21 cellular contexts compared by ENCODE assay signal in genomic region chr11:94153320-94153719, GRCh38. TPM values are rescaled to one million over a fixed set of nuclear protein-coding genes. Genes with fewer than 3 reads are reported as not detected.
DNase-seq lines count a peak whose midpoint lies in the region; ATAC-seq, FAIRE-seq and TF ChIP-seq lines count a peak whose summit lies in the region.
"Had no signal": no experiment of that assay in that cellular context is flagged by ENCODE, and none has a peak within 500 bp of the region (broad histone marks: within the 10 kb centered on the region; RNA-seq: fewer than 3 reads in every experiment).

No MANE protein-coding gene starts in this region.

- H3K36me3 Mint-ChIP-seq in Caco-2 (ENCODE audit: insufficient read depth, unreplicated experiment), result no peaks in the 10 kb centered on the region

- H3K27ac ChIP-seq in Panc1 (ENCODE audit: low read length) (peak overlapping the region; percentile 3; the same call in 1 of the 2 replicates), liver (ENCODE audit: low read depth in 1 of 2, low read length in 2 of 2) (peak overlapping the region; percentile 77 to 82), skeletal muscle tissue (ENCODE audit: low read depth, low read length) (peak overlapping the region; percentile 86)
- H3K27ac ChIP-seq: KMS-11, VCaP had no signal

- ATAC-seq in Panc1 (no peak), HG02798 (IDR thresholded peaks at IDR 0.05; ENCODE audit: poor library complexity, unreplicated experiment) (no peak)
- ATAC-seq: stimulated activated naive B cell treated with anti-CD40 and anti-IgM and Interleukin-4, amounts not matched to agents 10 μg/mL and 1 μg/mL and 100 μg/mL, for 72 hours had no signal

- TF ChIP-seq CTCF in Caco-2 (IDR thresholded peaks at IDR 0.05; ENCODE audit: insufficient read depth in 1 of 2, low read depth in 1 of 2, low read length in 1 of 2, severe bottlenecking in 1 of 2, unreplicated experiment in 1 of 2) (no peak), Panc1 (IDR thresholded peaks at IDR 0.05) (no peak), liver (IDR thresholded peaks at IDR 0.05; ENCODE audit: low read depth, low read length, missing input control) (no peak)

- WGBS in liver, result 42% methylated on average over 3 of the region's 3 CpGs

- H3K4me1 ChIP-seq in Caco-2 (peaks cover 46% of the 10 kb centered on the region), Panc1 (ENCODE audit: control insufficient read depth, insufficient read depth, low read length) (peaks cover 60% of the 10 kb centered on the region), liver (ENCODE audit: control insufficient read depth in 4 of 4, insufficient read depth in 4 of 4, low read length in 3 of 4) (peaks cover 4 to 40% (median 17%) of the 10 kb centered on the region in 4 donors), skeletal muscle tissue (ENCODE audit: control insufficient read depth in 3 of 3, insufficient read depth in 3 of 3, low read length in 3 of 3) (peaks cover 25 to 48% (median 30%) of the 10 kb centered on the region in 3 donors)

- H3K9me3 ChIP-seq in Caco-2, result no peaks in the 10 kb centered on the region
- no peaks in the 10 kb centered on the region for H3K9me3 ChIP-seq in Panc1 (ENCODE audit: control insufficient read depth, insufficient read depth, low read depth, low read length)
- H3K9me3 ChIP-seq in liver (ENCODE audit: control insufficient read depth in 4 of 4, low read length in 3 of 4), result no peaks in the 10 kb centered on the region
- no peaks in the 10 kb centered on the region for H3K9me3 ChIP-seq in skeletal muscle tissue (ENCODE audit: control insufficient read depth in 3 of 3, low read length in 3 of 3)

- CTCF ChIA-PET in Caco-2 (lab: Charles Lee) (interaction anchor here (1.1 to 2.6 kb wide), 3 partner anchors 24 to 258 kb away, joined by 4 to 12 read pairs (median 5); partner anchors contain the start of gene PANX1), Panc1 (lab: Charles Lee) (interaction anchor here (0.5 kb wide), 1 partner anchor 136 kb away, joined by 3 read pairs; no protein-coding TSS in a partner anchor)

- POLR2A ChIA-PET in Caco-2 (lab: Charles Lee) (interaction anchor here (2.1 kb wide), 1 partner anchor 24 kb away, joined by 21 read pairs; the partner anchor contains the start of gene PANX1), Panc1 (lab: Charles Lee) (no interaction called here)

- no peaks in the 10 kb centered on the region for H3K9me3 Mint-ChIP-seq in Caco-2 (ENCODE audit: unreplicated experiment)
- H3K9me3 Mint-ChIP-seq: activated naive CD4-positive, alpha-beta T cell treated with anti-CD3 and anti-CD28 coated beads, Interleukin-2, amount 50 U/mL, for 24 hours; CD4-positive, alpha-beta T cell; stimulated activated naive B cell treated with anti-CD40 and anti-IgM and Interleukin-4, amounts not matched to agents 10 μg/mL and 1 μg/mL and 100 μg/mL, for 72 hours; T-helper 2 cell treated with Interferon-gamma antibody and Interleukin-4, amounts not matched to agents 5 μg/mL and 100 μg/mL, for 36 hours had no signal

- peak; percentile 78 to 83 for DNase-seq in Caco-2
- no peak for DNase-seq in Panc1 (ENCODE audit: low read depth, low spot score)
- no peak for DNase-seq in urothelium cell line (ENCODE audit: low spot score)
- DNase-seq in LoVo (ENCODE audit: low spot score), result no peak
- no peak for DNase-seq in SIG-M5 treated with dmso at 0.1 percent for 504 hours (lab: John Stamatoyannopoulos, UW; ENCODE audit: unreplicated experiment)
- DNase-seq: CD4-positive, alpha-beta T cell; DMS 273 treated with DMSO at 0.1 percent for 48 hours; kidney glomerular epithelial cell; NCI-H1048; NCI-H2081; NCI-H446; nucleus accumbens; stimulated activated CD4-positive, alpha-beta T cell treated with anti-CD3 and anti-CD28 coated beads, Interleukin-2, amount 100 ng/mL, for 48 hours; stimulated activated naive B cell treated with anti-CD40 and anti-IgM and Interleukin-4, amounts not matched to agents 10 μg/mL and 1 μg/mL and 100 μg/mL, for 72 hours had no signal

- H3K36me3 ChIP-seq in Caco-2 (ENCODE audit: control insufficient read depth, insufficient read depth, low read length) (peaks cover 2% of the 10 kb centered on the region; the same call in 1 of the 2 replicates), Panc1 (ENCODE audit: control insufficient read depth, insufficient read depth, low read length) (no peaks in the 10 kb centered on the region), liver (ENCODE audit: control insufficient read depth in 4 of 4, insufficient read depth in 3 of 4, low read depth in 1 of 4, low read length in 3 of 4) (no peaks in the 10 kb centered on the region), skeletal muscle tissue (ENCODE audit: control insufficient read depth in 3 of 3, insufficient read depth in 3 of 3, low read length in 3 of 3) (peaks cover 0 to 4% (median 0%) of the 10 kb centered on the region in 3 donors)

- in situ Hi-C loops in Panc1 (cut with HindIII; ENCODE audit: low pct_unique_long_range_greater_than_20kb, low sequenced_read_pairs), result no loop called here

- no peak overlapping the region for H3K4me3 ChIP-seq in Caco-2 (ENCODE audit: low read depth, low read length)
- H3K4me3 ChIP-seq in Panc1 (ENCODE audit: low read depth in 2 of 2, low read length in 2 of 2), result no peak overlapping the region
- no peak overlapping the region for H3K4me3 ChIP-seq in liver (ENCODE audit: low read depth in 1 of 3, low read length in 3 of 3)
- H3K4me3 ChIP-seq in skeletal muscle tissue (ENCODE audit: low read length in 3 of 3), result no peak overlapping the region

- H3K9ac ChIP-seq in liver (ENCODE audit: low read depth in 1 of 2, low read length in 2 of 2), result no peak overlapping the region
- H3K9ac ChIP-seq in skeletal muscle tissue (ENCODE audit: low read depth in 1 of 3, low read length in 3 of 3), result no peak overlapping the region
- H3K9ac ChIP-seq: KMS-11 had no signal

- no peaks in the 10 kb centered on the region for H3K27me3 Mint-ChIP-seq in Caco-2 (ENCODE audit: insufficient read depth, unreplicated experiment)
- H3K27me3 Mint-ChIP-seq: activated naive CD4-positive, alpha-beta T cell treated with anti-CD3 and anti-CD28 coated beads, Interleukin-2, amount 50 U/mL, for 24 hours; CD4-positive, alpha-beta T cell; stimulated activated naive B cell treated with anti-CD40 and anti-IgM and Interleukin-4, amounts not matched to agents 10 μg/mL and 1 μg/mL and 100 μg/mL, for 72 hours had no signal

- no peaks in the 10 kb centered on the region for H3K27me3 ChIP-seq in Caco-2 (replicated peaks; ENCODE audit: control insufficient read depth, insufficient read depth, low read length)
- H3K27me3 ChIP-seq in Panc1 (ENCODE audit: control insufficient read depth, insufficient read depth, low read length), result no peaks in the 10 kb centered on the region
- no peaks in the 10 kb centered on the region for H3K27me3 ChIP-seq in liver (ENCODE audit: control insufficient read depth in 4 of 4, insufficient read depth in 4 of 4, low read length in 3 of 4)
- H3K27me3 ChIP-seq in skeletal muscle tissue (ENCODE audit: control insufficient read depth in 3 of 3, insufficient read depth in 3 of 3, low read length in 3 of 3), result no peaks in the 10 kb centered on the region

- H3K4me3 Mint-ChIP-seq in Caco-2 (ENCODE audit: unreplicated experiment), result peak overlapping the region; percentile 15
- H3K4me3 Mint-ChIP-seq: activated naive CD4-positive, alpha-beta T cell treated with anti-CD3 and anti-CD28 coated beads, Interleukin-2, amount 50 U/mL, for 24 hours; CD4-positive, alpha-beta T cell; stimulated activated naive B cell treated with anti-CD40 and anti-IgM and Interleukin-4, amounts not matched to agents 10 μg/mL and 1 μg/mL and 100 μg/mL, for 72 hours; T-helper 2 cell treated with Interferon-gamma antibody and Interleukin-4, amounts not matched to agents 5 μg/mL and 100 μg/mL, for 36 hours had no signal

- peak; percentile 62 for TF ChIP-seq RAD21 in liver (IDR thresholded peaks at IDR 0.05)

- no peak for FAIRE-seq in urothelium cell line (lab: Jason Lieb, UNC)

- peaks cover 38% of the 10 kb centered on the region for H3K4me1 Mint-ChIP-seq in Caco-2 (ENCODE audit: low read depth, unreplicated experiment)

- H3K27ac Mint-ChIP-seq in Caco-2 (ENCODE audit: unreplicated experiment), result peak overlapping the region; percentile 77
- H3K27ac Mint-ChIP-seq: CD4-positive, alpha-beta T cell; T-helper 2 cell treated with Interferon-gamma antibody and Interleukin-4, amounts not matched to agents 5 μg/mL and 100 μg/mL, for 36 hours had no signal

- intact Hi-C loops in Caco-2 (cut with micrococcal nuclease; ENCODE audit: unreplicated experiment), result loop anchor here (1.0 kb wide), 1 partner anchor 24 kb away; no protein-coding TSS in a partner anchor
- intact Hi-C loops in Panc1 (cut with micrococcal nuclease; ENCODE audit: unreplicated experiment), result no loop called here

- BruUV-seq in Caco-2 (replicated peaks; lab: Mats Ljungman, UMichigan) (no TSS peak), Panc1 (replicated peaks; lab: Mats Ljungman, UMichigan) (no TSS peak)

TF ChIP-seq in liver, 16 proteins besides CTCF, POLR2A, EP300 and RAD21 (continues in another document):
- TF ChIP-seq FOXA1 (IDR thresholded peaks at IDR 0.05) (peak; percentile 57), EGR1 (IDR thresholded peaks at IDR 0.05; ENCODE audit: low read depth in 2 of 2) (peak in 1 of 2 donors; percentile 40), TAF1 (conservative IDR thresholded peaks at IDR 0.05) (no peak), FOXA2 (IDR thresholded peaks at IDR 0.05) (peak; percentile 71), RXRA (IDR thresholded peaks at IDR 0.05) (peak; percentile 76 to 84), NR2F2 (IDR thresholded peaks at IDR 0.05) (no peak), YY1 (IDR thresholded peaks at IDR 0.05) (peak; percentile 74), HNF4A (conservative IDR thresholded peaks at IDR 0.05) (peak; percentile 93 to 96)
- TF ChIP-seq, protein P1, sequence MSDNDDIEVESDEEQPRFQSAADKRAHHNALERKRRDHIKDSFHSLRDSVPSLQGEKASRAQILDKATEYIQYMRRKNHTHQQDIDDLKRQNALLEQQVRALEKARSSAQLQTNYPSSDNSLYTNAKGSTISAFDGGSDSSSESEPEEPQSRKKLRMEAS (IDR thresholded peaks at IDR 0.05), result peak; percentile 83
- TF ChIP-seq, protein P2, sequence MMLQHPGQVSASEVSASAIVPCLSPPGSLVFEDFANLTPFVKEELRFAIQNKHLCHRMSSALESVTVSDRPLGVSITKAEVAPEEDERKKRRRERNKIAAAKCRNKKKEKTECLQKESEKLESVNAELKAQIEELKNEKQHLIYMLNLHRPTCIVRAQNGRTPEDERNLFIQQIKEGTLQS (IDR thresholded peaks at IDR 0.05), result no peak

RNA-seq across cellular contexts. Expression of gene PANX1, which starts 24.7 kb away (rescaled TPM):
- total RNA-seq in Caco-2 (2022), result 33.1 and 36.6 TPM in 2 replicates
- 59.3 TPM for total RNA-seq in Panc1 (2021; ENCODE audit: unreplicated experiment)
- 29.5 TPM for polyA plus RNA-seq in Panc1 (2012; ENCODE audit: insufficient read length)
- 10 to 100 TPM in 1 of 2 donors, 1 to 10 TPM in 1; 9.9 to 14.1 TPM for total RNA-seq in liver
- 1 to 10 TPM; 6.4 to 6.8 TPM for polyA plus RNA-seq in liver
- total RNA-seq in skeletal muscle tissue, result 20.4 TPM

Comparison
In these comparisons a context has a peak if more than half of its experiments do, and no peak if none do; other contexts are left out.
1. DNase-seq: peak in Caco-2 (2 of 2); none in Panc1 (single experiment), urothelium cell line (single experiment), LoVo (single experiment) and SIG-M5 treated with dmso at 0.1 percent for 504 hours (single experiment).
2. H3K27ac ChIP-seq: peak in every context shown above with its lines; median percentile 86 in skeletal muscle tissue; 80 in liver; 3 in Panc1.